In genomic region chr18:49486617-49486958, GRCh38 we compare ENCODE assay signal across 8 cellular contexts. TPM values are rescaled to one million over a fixed set of nuclear protein-coding genes. Genes with fewer than 3 reads are reported as not detected.
DNase-seq lines count a peak whose midpoint lies in the region; ATAC-seq and TF ChIP-seq lines count a peak whose summit lies in the region.

No MANE protein-coding gene starts in this region.

- H3K4me1 ChIP-seq in hepatocyte (ENCODE audit: insufficient read depth) = peaks cover 27% of the 10 kb centered on the region

- TF ChIP-seq CTCF in hepatocyte (IDR thresholded peaks at IDR 0.05; ENCODE audit: poor library complexity) = no peak

- H4K20me1 ChIP-seq in hepatocyte (ENCODE audit: insufficient read depth, poor library complexity, severe bottlenecking) = peaks cover 12% of the 10 kb centered on the region

- WGBS in hepatocyte (ENCODE audit: low lambda C conversion rate, missing lambda C conversion rate) = 2% methylated on average over 10 of the region's 10 CpGs

- peak overlapping the region; percentile 86 for H3K4me3 Mint-ChIP-seq in activated T-helper 17 cell treated with anti-CD3 and anti-CD28 coated beads, Interleukin-2, amount 50 U/mL, for 72 hours

- peak overlapping the region; percentile 32 for H2AFZ ChIP-seq in hepatocyte

- H3K9me2 ChIP-seq in hepatocyte (replicated peaks; ENCODE audit: insufficient read depth) = no peaks in the 10 kb centered on the region

- ATAC-seq in HG03159 (IDR thresholded peaks at IDR 0.05; ENCODE audit: unreplicated experiment) = peak; percentile 32
- peak; percentile 68 for ATAC-seq in activated T-helper 17 cell treated with anti-CD3 and anti-CD28 coated beads, Interleukin-2, amount 50 U/mL, for 72 hours (replicated peaks)
- ATAC-seq in HG02798 (IDR thresholded peaks at IDR 0.05; ENCODE audit: poor library complexity, unreplicated experiment) = no peak

- peaks cover 7% of the 10 kb centered on the region for H3K36me3 ChIP-seq in hepatocyte (replicated peaks; ENCODE audit: insufficient read depth, low read depth)

- no peaks in the 10 kb centered on the region for H3K9me3 Mint-ChIP-seq in activated T-helper 17 cell treated with anti-CD3 and anti-CD28 coated beads, Interleukin-2, amount 50 U/mL, for 72 hours

- H3K27ac Mint-ChIP-seq in activated T-helper 17 cell treated with anti-CD3 and anti-CD28 coated beads, Interleukin-2, amount 50 U/mL, for 72 hours = peak overlapping the region; percentile 95

- peaks cover 58% of the 10 kb centered on the region for H3K79me2 ChIP-seq in hepatocyte

- peaks cover 79% of the 10 kb centered on the region for H3K36me3 Mint-ChIP-seq in activated T-helper 17 cell treated with anti-CD3 and anti-CD28 coated beads, Interleukin-2, amount 50 U/mL, for 72 hours (ENCODE audit: low read depth)

- H3K9me3 ChIP-seq in hepatocyte (ENCODE audit: low read depth) = no peaks in the 10 kb centered on the region

- H3K27me3 Mint-ChIP-seq in activated T-helper 17 cell treated with anti-CD3 and anti-CD28 coated beads, Interleukin-2, amount 50 U/mL, for 72 hours = no peaks in the 10 kb centered on the region

- no peaks in the 10 kb centered on the region for H3K27me3 ChIP-seq in hepatocyte

- peaks cover 19% of the 10 kb centered on the region for H3K4me1 Mint-ChIP-seq in activated T-helper 17 cell treated with anti-CD3 and anti-CD28 coated beads, Interleukin-2, amount 50 U/mL, for 72 hours

- peak overlapping the region; percentile 61 for H3K4me3 ChIP-seq in hepatocyte
- peak overlapping the region; percentile 56 to 79 (median 67) for H3K4me3 ChIP-seq in skin epidermis

- H3K27ac ChIP-seq in hepatocyte (peak overlapping the region; percentile 93), skin epidermis (peak overlapping the region; percentile 84 to 99 (median 96))

- peak; percentile 84 for DNase-seq in DMS53 (lab: John Stamatoyannopoulos, UW)
- DNase-seq in hepatocyte (ENCODE audit: low spot score) = no peak
- no peak for DNase-seq in stimulated activated CD4-positive, alpha-beta T cell treated with anti-CD3 and anti-CD28 coated beads, Interleukin-2, amount 100 ng/mL, for 48 hours
- DNase-seq in activated gamma-delta T cell (lab: John Stamatoyannopoulos, UW) = no peak

- peak overlapping the region; percentile 81 for H3K4me2 ChIP-seq in hepatocyte

RNA-seq across cellular contexts. Expression of gene C18orf32, which starts 0.4 kb away (rescaled TPM):
- 10 to 100 TPM; 15.6 to 17.4 TPM for total RNA-seq in activated T-helper 17 cell treated with anti-CD3 and anti-CD28 coated beads, Interleukin-2, amount 50 U/mL, for 72 hours
- total RNA-seq in hepatocyte = 74.0 and 77.9 TPM in 2 replicates
- polyA plus RNA-seq in hepatocyte = 86.1 and 105 TPM in 2 replicates

RNA-seq across cellular contexts. Expression of gene RPL17, which starts 5.7 kb away (rescaled TPM):
- total RNA-seq in activated T-helper 17 cell treated with anti-CD3 and anti-CD28 coated beads, Interleukin-2, amount 50 U/mL, for 72 hours = 1,000 to 10,000 TPM; 1,803 to 1,918 TPM
- total RNA-seq in hepatocyte = 1,900 and 1,936 TPM in 2 replicates
- polyA plus RNA-seq in hepatocyte = 673 and 708 TPM in 2 replicates

RNA-seq across cellular contexts. Expression of gene DYM, which starts 26.1 kb away (rescaled TPM):
- total RNA-seq in activated T-helper 17 cell treated with anti-CD3 and anti-CD28 coated beads, Interleukin-2, amount 50 U/mL, for 72 hours = 10 to 100 TPM; 77.1 to 81.1 TPM
- 36.9 and 49.5 TPM in 2 replicates for total RNA-seq in hepatocyte
- polyA plus RNA-seq in hepatocyte = 39.2 and 43.8 TPM in 2 replicates
